ENCODE assay signal across 8 cellular contexts in the genomic region with DNA sequence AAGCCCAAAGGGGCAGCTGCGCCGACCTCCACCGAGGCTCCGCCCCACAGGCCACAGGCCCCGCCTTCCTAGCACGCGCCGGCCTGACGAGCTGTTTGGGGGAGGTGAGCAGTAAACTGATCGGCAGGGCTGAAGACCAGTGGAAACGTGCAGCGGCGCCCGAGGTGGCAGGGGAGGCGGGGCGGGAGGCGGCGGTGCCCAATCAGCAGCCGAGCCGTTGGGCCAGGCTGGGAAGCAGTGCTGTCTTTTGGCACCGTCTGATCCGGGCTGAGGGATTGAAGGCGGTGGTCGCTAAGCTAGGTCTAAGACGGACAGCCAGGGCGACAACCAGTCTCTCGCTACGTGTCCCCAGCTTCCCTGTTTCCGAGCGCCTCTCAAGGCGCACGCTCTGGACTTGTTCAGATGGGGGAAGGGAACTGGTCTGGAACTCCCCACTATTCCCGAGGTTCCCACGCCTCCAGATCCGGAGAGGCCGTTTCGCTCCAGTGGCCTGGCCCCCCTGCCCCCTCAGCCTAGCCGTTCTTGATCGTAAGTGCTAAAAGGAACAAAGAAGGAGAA. TPM values are rescaled to one million over a fixed set of nuclear protein-coding genes. Genes with fewer than 3 reads are reported as not detected.
DNase-seq lines count a peak whose midpoint lies in the region; ATAC-seq and TF ChIP-seq lines count a peak whose summit lies in the region.

A gene with protein sequence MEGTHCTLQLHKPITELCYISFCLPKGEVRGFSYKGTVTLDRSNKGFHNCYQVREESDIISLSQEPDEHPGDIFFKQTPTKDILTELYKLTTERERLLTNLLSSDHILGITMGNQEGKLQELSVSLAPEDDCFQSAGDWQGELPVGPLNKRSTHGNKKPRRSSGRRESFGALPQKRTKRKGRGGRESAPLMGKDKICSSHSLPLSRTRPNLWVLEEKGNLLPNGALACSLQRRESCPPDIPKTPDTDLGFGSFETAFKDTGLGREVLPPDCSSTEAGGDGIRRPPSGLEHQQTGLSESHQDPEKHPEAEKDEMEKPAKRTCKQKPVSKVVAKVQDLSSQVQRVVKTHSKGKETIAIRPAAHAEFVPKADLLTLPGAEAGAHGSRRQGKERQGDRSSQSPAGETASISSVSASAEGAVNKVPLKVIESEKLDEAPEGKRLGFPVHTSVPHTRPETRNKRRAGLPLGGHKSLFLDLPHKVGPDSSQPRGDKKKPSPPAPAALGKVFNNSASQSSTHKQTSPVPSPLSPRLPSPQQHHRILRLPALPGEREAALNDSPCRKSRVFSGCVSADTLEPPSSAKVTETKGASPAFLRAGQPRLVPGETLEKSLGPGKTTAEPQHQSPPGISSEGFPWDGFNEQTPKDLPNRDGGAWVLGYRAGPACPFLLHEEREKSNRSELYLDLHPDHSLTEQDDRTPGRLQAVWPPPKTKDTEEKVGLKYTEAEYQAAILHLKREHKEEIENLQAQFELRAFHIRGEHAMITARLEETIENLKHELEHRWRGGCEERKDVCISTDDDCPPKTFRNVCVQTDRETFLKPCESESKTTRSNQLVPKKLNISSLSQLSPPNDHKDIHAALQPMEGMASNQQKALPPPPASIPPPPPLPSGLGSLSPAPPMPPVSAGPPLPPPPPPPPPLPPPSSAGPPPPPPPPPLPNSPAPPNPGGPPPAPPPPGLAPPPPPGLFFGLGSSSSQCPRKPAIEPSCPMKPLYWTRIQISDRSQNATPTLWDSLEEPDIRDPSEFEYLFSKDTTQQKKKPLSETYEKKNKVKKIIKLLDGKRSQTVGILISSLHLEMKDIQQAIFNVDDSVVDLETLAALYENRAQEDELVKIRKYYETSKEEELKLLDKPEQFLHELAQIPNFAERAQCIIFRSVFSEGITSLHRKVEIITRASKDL (N-terminal part only) (minus strand): TSS at position 11 of the 558 bp plus-strand sequence. CDS start 39,800 bp downstream, outside the sequence.

- DNase-seq in DMS79 (lab: John Stamatoyannopoulos, UW) (peak; percentile 68), GM23338 (ENCODE audit: low spot score) (peak; percentile 98), MM.1S (peak; percentile 93), amygdala (lab: John Stamatoyannopoulos, UW) (peak; percentile 43 to 96 (median 90)), heart right ventricle (peak; percentile 93), thoracic aorta (ENCODE audit: low spot score) (peak; percentile 78)

- H3F3A ChIP-seq in GM23338 (replicated peaks; ENCODE audit: low read depth) (no peaks in the 10 kb centered on the region), MM.1S (ENCODE audit: insufficient read depth, low read length) (no peaks in the 10 kb centered on the region)

- no peak for TF ChIP-seq CTCF in GM23338 (conservative IDR thresholded peaks at IDR 0.05; ENCODE audit: low read depth in 2 of 2)
- no peak for TF ChIP-seq CTCF in MM.1S (IDR thresholded peaks at IDR 0.05; ENCODE audit: low read length)
- no peak for TF ChIP-seq CTCF in heart right ventricle (IDR thresholded peaks at IDR 0.05)
- no peak for TF ChIP-seq CTCF in parathyroid adenoma (IDR thresholded peaks at IDR 0.05)
- no peak for TF ChIP-seq CTCF in thoracic aorta (IDR thresholded peaks at IDR 0.05)

- H3K4me1 ChIP-seq in GM23338 (ENCODE audit: insufficient read depth) (peaks cover 8% of the 10 kb centered on the region), MM.1S (ENCODE audit: low read length) (0 out of 2 replicates have a peak, but pooled peaks cover 4% of the 10 kb centered on the region), heart right ventricle (peaks cover 0 to 12% (median 5%) of the 10 kb centered on the region in 9 donors), parathyroid adenoma (peaks cover 2% of the 10 kb centered on the region), thoracic aorta (ENCODE audit: control insufficient read depth in 1 of 2, low read depth in 2 of 2) (no peaks in the 10 kb centered on the region)

- intact Hi-C loops in heart right ventricle (cut with DNase I), result no loop called here

- peak within 1 kb of the TSS; percentile 87 for H3K4me2 ChIP-seq in GM23338
- peak within 1 kb of the TSS; percentile 94 for H3K4me2 ChIP-seq in MM.1S (ENCODE audit: low read depth, low read length)
- H3K4me2 ChIP-seq in parathyroid adenoma (ENCODE audit: low read length), result peak within 1 kb of the TSS; percentile 89

- WGBS in heart right ventricle, 2 donors, result 0 to 1% methylated on average over 39 of the region's 39 CpGs

- H3K79me2 ChIP-seq in GM23338 (replicated peaks; ENCODE audit: insufficient read depth), result no peaks in the 10 kb centered on the region
- H3K79me2 ChIP-seq in MM.1S (ENCODE audit: low read length), result no peaks in the 10 kb centered on the region
- H3K79me2 ChIP-seq in parathyroid adenoma, result no peaks in the 10 kb centered on the region

- H3K9ac ChIP-seq in MM.1S (ENCODE audit: low read length) (no peak within 1 kb of the TSS), parathyroid adenoma (no peak within 1 kb of the TSS)

- H3K9me2 ChIP-seq in GM23338 (ENCODE audit: insufficient read depth) (no peaks in the 10 kb centered on the region), MM.1S (replicated peaks; ENCODE audit: insufficient read depth, low read length) (no peaks in the 10 kb centered on the region)

- H3K27me3 ChIP-seq in GM23338 (ENCODE audit: insufficient read depth) (no peaks in the 10 kb centered on the region), MM.1S (replicated peaks; ENCODE audit: insufficient read depth, low read length) (peaks cover 86% of the 10 kb centered on the region), heart right ventricle (peaks cover 0 to 19% (median 9%) of the 10 kb centered on the region in 7 donors), parathyroid adenoma (ENCODE audit: control insufficient read depth, insufficient read depth, low read length) (no peaks in the 10 kb centered on the region), thoracic aorta (replicated peaks; ENCODE audit: insufficient read depth) (no peaks in the 10 kb centered on the region)

- no peak within 1 kb of the TSS for H3K27ac ChIP-seq in GM23338 (ENCODE audit: low read depth)
- no peak within 1 kb of the TSS for H3K27ac ChIP-seq in MM.1S (ENCODE audit: low read length)
- peak within 1 kb of the TSS in 5 of 10 donors; percentile 28 to 75 (median 64) for H3K27ac ChIP-seq in heart right ventricle
- H3K27ac ChIP-seq in parathyroid adenoma, result peak within 1 kb of the TSS; percentile 44
- peak within 1 kb of the TSS; percentile 21 to 31 for H3K27ac ChIP-seq in thoracic aorta

- no peaks in the 10 kb centered on the region for H4K20me1 ChIP-seq in GM23338 (replicated peaks; ENCODE audit: insufficient read depth)
- H4K20me1 ChIP-seq in MM.1S (ENCODE audit: insufficient read depth, low read length), result no peaks in the 10 kb centered on the region

- H3K4me3 Mint-ChIP-seq in GM23338, result peak within 1 kb of the TSS; percentile 86
- H3K4me3 Mint-ChIP-seq in T-helper 1 cell treated with Interleukin-12 subunit alpha and Interleukin-12 subunit beta and Interleukin-4 antibody, amounts not matched to agents 30 μg/mL and 1 μg/mL, for 36 hours, result peak within 1 kb of the TSS; percentile 66

- H3K4me1 Mint-ChIP-seq in GM23338, result peaks cover 16% of the 10 kb centered on the region; the same call in 2 of the 3 replicates
- peaks cover 9% of the 10 kb centered on the region for H3K4me1 Mint-ChIP-seq in T-helper 1 cell treated with Interleukin-12 subunit alpha and Interleukin-12 subunit beta and Interleukin-4 antibody, amounts not matched to agents 30 μg/mL and 1 μg/mL, for 36 hours (ENCODE audit: low read depth)

- H3K4me3 ChIP-seq in GM23338 (peak within 1 kb of the TSS; percentile 69), MM.1S (ENCODE audit: low read length) (peak within 1 kb of the TSS; percentile 63), heart right ventricle (peak within 1 kb of the TSS in 9 of 10 donors; percentile 18 to 65 (median 54)), parathyroid adenoma (ENCODE audit: low read depth, low read length) (peak within 1 kb of the TSS; percentile 61), thoracic aorta (peak within 1 kb of the TSS; percentile 84)

- H3K9me3 ChIP-seq in MM.1S (replicated peaks; ENCODE audit: insufficient read depth, low read length), result no peaks in the 10 kb centered on the region
- no peaks in the 10 kb centered on the region for H3K9me3 ChIP-seq in heart right ventricle
- no peaks in the 10 kb centered on the region for H3K9me3 ChIP-seq in parathyroid adenoma (ENCODE audit: control insufficient read depth, low read length)
- no peaks in the 10 kb centered on the region for H3K9me3 ChIP-seq in thoracic aorta

- no peaks in the 10 kb centered on the region for H3K36me3 Mint-ChIP-seq in GM23338 (ENCODE audit: low read depth)
- H3K36me3 Mint-ChIP-seq in T-helper 1 cell treated with Interleukin-12 subunit alpha and Interleukin-12 subunit beta and Interleukin-4 antibody, amounts not matched to agents 30 μg/mL and 1 μg/mL, for 36 hours (ENCODE audit: low read depth), result no peaks in the 10 kb centered on the region

- no peaks in the 10 kb centered on the region for H3K9me3 Mint-ChIP-seq in GM23338
- H3K9me3 Mint-ChIP-seq in T-helper 1 cell treated with Interleukin-12 subunit alpha and Interleukin-12 subunit beta and Interleukin-4 antibody, amounts not matched to agents 30 μg/mL and 1 μg/mL, for 36 hours, result no peaks in the 10 kb centered on the region

- ATAC-seq in GM23338 (peak; percentile 97), heart right ventricle (peak; percentile 98 to 100 (median 99)), thoracic aorta (ENCODE audit: insufficient number of reproducible peaks, low FRiP score, low read depth) (peak; percentile 95)

- peak within 1 kb of the TSS; percentile 74; the same call in 1 of the 2 replicates for H3K27ac Mint-ChIP-seq in GM23338
- peak within 1 kb of the TSS; percentile 58 for H3K27ac Mint-ChIP-seq in T-helper 1 cell treated with Interleukin-12 subunit alpha and Interleukin-12 subunit beta and Interleukin-4 antibody, amounts not matched to agents 30 μg/mL and 1 μg/mL, for 36 hours

- peaks cover 10% of the 10 kb centered on the region for H3K27me3 Mint-ChIP-seq in GM23338 (ENCODE audit: insufficient read depth, low read depth, poor library complexity)
- peaks cover 51% of the 10 kb centered on the region for H3K27me3 Mint-ChIP-seq in T-helper 1 cell treated with Interleukin-12 subunit alpha and Interleukin-12 subunit beta and Interleukin-4 antibody, amounts not matched to agents 30 μg/mL and 1 μg/mL, for 36 hours (ENCODE audit: low read depth)

- H3K36me3 ChIP-seq in GM23338 (ENCODE audit: insufficient read depth) (no peaks in the 10 kb centered on the region), MM.1S (replicated peaks; ENCODE audit: insufficient read depth, low read length) (no peaks in the 10 kb centered on the region), heart right ventricle (no peaks in the 10 kb centered on the region), parathyroid adenoma (ENCODE audit: control insufficient read depth, insufficient read depth, low read length) (no peaks in the 10 kb centered on the region), thoracic aorta (no peaks in the 10 kb centered on the region)

- peak within 1 kb of the TSS; percentile 97 for H2AFZ ChIP-seq in GM23338
- H2AFZ ChIP-seq in MM.1S (ENCODE audit: low read length), result peak within 1 kb of the TSS; percentile 94
- H2AFZ ChIP-seq in parathyroid adenoma, result peak within 1 kb of the TSS; percentile 84

RNA-seq across cellular contexts. Expression of the gene that starts here (rescaled TPM):
- total RNA-seq in GM23338 (2014; rRNA removed; shearing (Covaris generic)), result 1.6 and 2.1 TPM in 2 replicates
- polyA plus RNA-seq in GM23338 (2016; fragmentation: Nextera tagmentation; extraction: Ambion mirVana) (0.71 and 1.2 TPM in 2 replicates), heart right ventricle (1 to 10 TPM in 1 of 2 donors, under 1 TPM in 1; 0.22 to 1.4 TPM)
- total RNA-seq in heart right ventricle (1 to 10 TPM; 1.1 to 5.5 (median 3.5) TPM), thoracic aorta (10 to 100 TPM; 26.9 to 27.5 TPM)

Comparison
In these comparisons a context has a peak if more than half of its experiments do, and no peak if none do; other contexts are left out.
1. H3K27ac ChIP-seq: peak in parathyroid adenoma (single experiment) and thoracic aorta (2 of 2); none in GM23338 (single experiment) and MM.1S (single experiment).
2. Peak in every context shown above with its lines, with median percentiles within 50 percentile points of each other: DNase-seq, ATAC-seq, H2AFZ ChIP-seq, H3K4me2 ChIP-seq and H3K4me3 ChIP-seq.